Comparison of ENCODE assay signal across 8 cellular contexts in genomic region chr7:92134271-92135099, GRCh38. TPM values are rescaled to one million over a fixed set of nuclear protein-coding genes. Genes with fewer than 3 reads are reported as not detected.
DNase-seq lines count a peak whose midpoint lies in the region; ATAC-seq and TF ChIP-seq lines count a peak whose summit lies in the region.

TSS of gene CYP51A1 (minus strand) at chr7:92134477. CDS start at chr7:92134364, 113 bp downstream.

- H3K27me3 ChIP-seq in SJSA1 (replicated peaks), result no peaks in the 10 kb centered on the region
- no peaks in the 10 kb centered on the region for H3K27me3 ChIP-seq in foreskin keratinocyte
- H3K27me3 ChIP-seq in neural progenitor cell, result no peaks in the 10 kb centered on the region
- H3K27me3 ChIP-seq in stomach smooth muscle (ENCODE audit: control insufficient read depth in 1 of 2, insufficient read depth in 2 of 2, low read length in 2 of 2), result no peaks in the 10 kb centered on the region

- peaks cover 48% of the 10 kb centered on the region for H3K79me2 ChIP-seq in neural progenitor cell (ENCODE audit: low read depth)

- H3K27me3 Mint-ChIP-seq in neural progenitor cell (ENCODE audit: insufficient read depth, low read depth), result peaks cover 11% of the 10 kb centered on the region

- H3K9ac ChIP-seq in neural progenitor cell (peak within 1 kb of the TSS; percentile 93), stomach smooth muscle (ENCODE audit: low read length in 2 of 2) (peak within 1 kb of the TSS; percentile 94 to 96)

- peaks cover 9% of the 10 kb centered on the region for H3K9me3 Mint-ChIP-seq in neural progenitor cell

- H3K9me3 ChIP-seq in SJSA1 (replicated peaks) (no peaks in the 10 kb centered on the region), neural progenitor cell (ENCODE audit: low read depth) (no peaks in the 10 kb centered on the region), stomach smooth muscle (ENCODE audit: control insufficient read depth in 2 of 2, low read length in 2 of 2) (no peaks in the 10 kb centered on the region)

- H3F3A ChIP-seq in neural progenitor cell (ENCODE audit: low read depth), result peaks cover 19% of the 10 kb centered on the region

- H3K4me3 ChIP-seq in HFF-Myc (replicated peaks; ENCODE audit: low read depth, low read length) (peak within 1 kb of the TSS; percentile 91), SJSA1 (peak within 1 kb of the TSS; percentile 79), neural progenitor cell (peak within 1 kb of the TSS; percentile 95), stomach smooth muscle (ENCODE audit: low read length in 2 of 2) (peak within 1 kb of the TSS; percentile 94 to 97)

- peaks cover 38% of the 10 kb centered on the region for H4K20me1 ChIP-seq in neural progenitor cell (ENCODE audit: low read depth)

- peak within 1 kb of the TSS; percentile 99 for H3K4me3 Mint-ChIP-seq in neural progenitor cell

- H3K4me1 Mint-ChIP-seq in neural progenitor cell, result peaks cover 31% of the 10 kb centered on the region

- H2AFZ ChIP-seq in neural progenitor cell (replicated peaks), result peak within 1 kb of the TSS; percentile 99

- peak; percentile 74 for DNase-seq in GM04503 (ENCODE audit: low read depth)
- DNase-seq in HFF-Myc (ENCODE audit: extremely low read depth, low read depth), result peak; percentile 47
- peak; percentile 77 for DNase-seq in MV-4-11 (lab: John Stamatoyannopoulos, UW)
- DNase-seq in SJSA1 (ENCODE audit: low read depth in 1 of 2, low spot score in 2 of 2), result peak; percentile 92 to 98
- peak; percentile 71 to 91 (median 84) for DNase-seq in activated naive CD4-positive, alpha-beta T cell (lab: John Stamatoyannopoulos, UW)
- DNase-seq in foreskin keratinocyte, result peak; percentile 89 to 93
- DNase-seq in neural progenitor cell (ENCODE audit: low spot score), result peak; percentile 93

- H3K27ac Mint-ChIP-seq in neural progenitor cell, result peak within 1 kb of the TSS; percentile 100

- peak; percentile 88 for ATAC-seq in foreskin keratinocyte

- peaks cover 26% of the 10 kb centered on the region for H3K36me3 Mint-ChIP-seq in neural progenitor cell

- peaks cover 22% of the 10 kb centered on the region for H3K36me3 ChIP-seq in SJSA1
- peaks cover 20% of the 10 kb centered on the region for H3K36me3 ChIP-seq in neural progenitor cell
- H3K36me3 ChIP-seq in stomach smooth muscle (ENCODE audit: control insufficient read depth in 2 of 2, insufficient read depth in 2 of 2, low read length in 2 of 2), result peaks cover 5 to 7% of the 10 kb centered on the region in 2 donors

- H3K4me2 ChIP-seq in neural progenitor cell, result peak within 1 kb of the TSS; percentile 81

- TF ChIP-seq CTCF in HFF-Myc (IDR thresholded peaks at IDR 0.05; ENCODE audit: low read depth, low read length, missing control alignments), result no peak
- peak; percentile 1 for TF ChIP-seq CTCF in foreskin keratinocyte (conservative IDR thresholded peaks at IDR 0.05)
- TF ChIP-seq CTCF in neural progenitor cell (IDR thresholded peaks at IDR 0.05), result peak; percentile 11

- H3K27ac ChIP-seq in SJSA1, result peak within 1 kb of the TSS; percentile 94
- H3K27ac ChIP-seq in foreskin keratinocyte, result peak within 1 kb of the TSS; percentile 98
- H3K27ac ChIP-seq in neural progenitor cell, result peak within 1 kb of the TSS; percentile 96
- H3K27ac ChIP-seq in stomach smooth muscle (ENCODE audit: low read length), result peak within 1 kb of the TSS; percentile 93

- H3K4me1 ChIP-seq in SJSA1 (replicated peaks), result 0 out of 2 replicates have a peak, but pooled peaks cover 7% of the 10 kb centered on the region
- H3K4me1 ChIP-seq in foreskin keratinocyte, result peaks cover 9% of the 10 kb centered on the region
- H3K4me1 ChIP-seq in neural progenitor cell, result peaks cover 24% of the 10 kb centered on the region
- H3K4me1 ChIP-seq in stomach smooth muscle (ENCODE audit: control insufficient read depth, insufficient read depth, low read length), result peaks cover 10% of the 10 kb centered on the region

RNA-seq across cellular contexts. Expression of gene CYP51A1, which starts in this region (rescaled TPM):
- total RNA-seq in SJSA1 (2014; rRNA removed; shearing (Covaris generic)), result 85.3 and 89.0 TPM in 2 replicates
- total RNA-seq in foreskin keratinocyte, result 268 and 280 TPM in 2 replicates
- 84.4 and 101 TPM in 2 replicates for polyA plus RNA-seq in foreskin keratinocyte
- total RNA-seq in neural progenitor cell (ENCODE audit: low replicate concordance), result 93.2 and 130 TPM in 2 replicates

Comparison
In these comparisons a context has a peak if more than half of its experiments do, and no peak if none do; other contexts are left out.
1. Peak in every context shown above with its lines: DNase-seq, ATAC-seq, H3K4me3 ChIP-seq and H3K27ac ChIP-seq.